1 cellular context compared by ENCODE assay signal in the genomic region with DNA sequence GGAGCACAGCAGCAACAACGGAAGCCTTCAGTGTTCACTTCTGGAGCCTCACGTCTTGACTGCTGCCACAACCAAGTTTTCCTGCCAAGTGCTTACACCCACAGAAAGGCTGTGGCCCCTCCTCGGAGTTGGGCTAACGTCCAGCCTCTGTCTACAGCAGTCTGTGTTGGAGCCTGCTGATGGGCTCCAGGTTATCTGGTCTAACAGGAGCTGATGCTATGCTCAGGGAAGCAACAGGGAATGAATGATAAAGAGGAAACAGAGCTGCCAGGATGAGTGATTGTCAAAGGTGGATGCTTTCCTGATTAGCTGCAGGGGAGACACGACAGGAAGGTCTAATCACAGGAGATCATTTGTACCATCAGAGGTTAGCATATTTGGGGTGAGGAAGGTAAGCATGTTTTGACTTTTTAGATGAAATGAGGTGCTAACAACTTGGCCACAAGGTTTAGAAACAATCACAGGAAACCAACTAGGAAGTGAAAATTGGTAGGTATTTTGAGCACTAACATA.
TF ChIP-seq lines count a peak whose summit lies in the region.

No MANE protein-coding gene starts in this region.

TF ChIP-seq in K562, 482 proteins besides CTCF, POLR2A, EP300 and RAD21:
- TF ChIP-seq CBFA2T3 (IDR thresholded peaks at IDR 0.05) (peak; percentile 88), ARID1B (IDR thresholded peaks at IDR 0.05) (peak; percentile 71), NCOR1 (IDR thresholded peaks at IDR 0.05) (peak; percentile 69; the same call in 1 of the 2 replicates), POLR2AphosphoS5 (IDR thresholded peaks at IDR 0.05; ENCODE audit: control insufficient read depth, insufficient read depth, low read depth, low read length) (0 out of 2 replicates have a peak, but pooled peaks have one; percentile 36), SMARCA5 (IDR thresholded peaks at IDR 0.05) (no peak), MEIS2 (IDR thresholded peaks at IDR 0.05; ENCODE audit: partially characterized antibody) (peak; percentile 87), TCF3 (CRISPR knock-in tag; IDR thresholded peaks at IDR 0.05) (peak; percentile 73), TRIM24 (IDR thresholded peaks at IDR 0.05) (peak; percentile 39; a peak in 2 of 4 replicates), CTBP1 (IDR thresholded peaks at IDR 0.05; ENCODE audit: borderline replicate concordance) (peak; percentile 50; the same call in 1 of the 2 replicates), TAL1 (IDR thresholded peaks at IDR 0.05) (peak; percentile 63; the same call in 1 of the 2 replicates), TEAD4 (IDR thresholded peaks at IDR 0.05; ENCODE audit: low read length) (peak; percentile 66; the same call in 1 of the 2 replicates), TEAD4 (CRISPR knock-in tag; IDR thresholded peaks at IDR 0.05; ENCODE audit: borderline replicate concordance) (no peak), CBFA2T2 (conservative IDR thresholded peaks at IDR 0.05) (peak; percentile 81), NFIC (IDR thresholded peaks at IDR 0.05) (no peak; the same call in 1 of the 2 replicates), MECOM (CRISPR knock-in tag; IDR thresholded peaks at IDR 0.05) (0 out of 2 replicates have a peak, but pooled peaks have one; percentile 10)
- TF ChIP-seq, protein P1, sequence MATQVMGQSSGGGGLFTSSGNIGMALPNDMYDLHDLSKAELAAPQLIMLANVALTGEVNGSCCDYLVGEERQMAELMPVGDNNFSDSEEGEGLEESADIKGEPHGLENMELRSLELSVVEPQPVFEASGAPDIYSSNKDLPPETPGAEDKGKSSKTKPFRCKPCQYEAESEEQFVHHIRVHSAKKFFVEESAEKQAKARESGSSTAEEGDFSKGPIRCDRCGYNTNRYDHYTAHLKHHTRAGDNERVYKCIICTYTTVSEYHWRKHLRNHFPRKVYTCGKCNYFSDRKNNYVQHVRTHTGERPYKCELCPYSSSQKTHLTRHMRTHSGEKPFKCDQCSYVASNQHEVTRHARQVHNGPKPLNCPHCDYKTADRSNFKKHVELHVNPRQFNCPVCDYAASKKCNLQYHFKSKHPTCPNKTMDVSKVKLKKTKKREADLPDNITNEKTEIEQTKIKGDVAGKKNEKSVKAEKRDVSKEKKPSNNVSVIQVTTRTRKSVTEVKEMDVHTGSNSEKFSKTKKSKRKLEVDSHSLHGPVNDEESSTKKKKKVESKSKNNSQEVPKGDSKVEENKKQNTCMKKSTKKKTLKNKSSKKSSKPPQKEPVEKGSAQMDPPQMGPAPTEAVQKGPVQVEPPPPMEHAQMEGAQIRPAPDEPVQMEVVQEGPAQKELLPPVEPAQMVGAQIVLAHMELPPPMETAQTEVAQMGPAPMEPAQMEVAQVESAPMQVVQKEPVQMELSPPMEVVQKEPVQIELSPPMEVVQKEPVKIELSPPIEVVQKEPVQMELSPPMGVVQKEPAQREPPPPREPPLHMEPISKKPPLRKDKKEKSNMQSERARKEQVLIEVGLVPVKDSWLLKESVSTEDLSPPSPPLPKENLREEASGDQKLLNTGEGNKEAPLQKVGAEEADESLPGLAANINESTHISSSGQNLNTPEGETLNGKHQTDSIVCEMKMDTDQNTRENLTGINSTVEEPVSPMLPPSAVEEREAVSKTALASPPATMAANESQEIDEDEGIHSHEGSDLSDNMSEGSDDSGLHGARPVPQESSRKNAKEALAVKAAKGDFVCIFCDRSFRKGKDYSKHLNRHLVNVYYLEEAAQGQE (CRISPR knock-in tag; IDR thresholded peaks at IDR 0.05; ENCODE audit: low read depth), result no peak
- TF ChIP-seq, protein P2, sequence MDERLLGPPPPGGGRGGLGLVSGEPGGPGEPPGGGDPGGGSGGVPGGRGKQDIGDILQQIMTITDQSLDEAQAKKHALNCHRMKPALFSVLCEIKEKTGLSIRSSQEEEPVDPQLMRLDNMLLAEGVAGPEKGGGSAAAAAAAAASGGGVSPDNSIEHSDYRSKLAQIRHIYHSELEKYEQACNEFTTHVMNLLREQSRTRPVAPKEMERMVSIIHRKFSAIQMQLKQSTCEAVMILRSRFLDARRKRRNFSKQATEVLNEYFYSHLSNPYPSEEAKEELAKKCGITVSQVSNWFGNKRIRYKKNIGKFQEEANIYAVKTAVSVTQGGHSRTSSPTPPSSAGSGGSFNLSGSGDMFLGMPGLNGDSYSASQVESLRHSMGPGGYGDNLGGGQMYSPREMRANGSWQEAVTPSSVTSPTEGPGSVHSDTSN (CRISPR knock-in tag; IDR thresholded peaks at IDR 0.05; ENCODE audit: low read depth), result no peak
- TF ChIP-seq, protein P2 (tag; conservative IDR thresholded peaks at IDR 0.05; ENCODE audit: low read depth), result 0 out of 2 replicates have a peak, but pooled peaks have one; percentile 37
- TF ChIP-seq, protein P3, sequence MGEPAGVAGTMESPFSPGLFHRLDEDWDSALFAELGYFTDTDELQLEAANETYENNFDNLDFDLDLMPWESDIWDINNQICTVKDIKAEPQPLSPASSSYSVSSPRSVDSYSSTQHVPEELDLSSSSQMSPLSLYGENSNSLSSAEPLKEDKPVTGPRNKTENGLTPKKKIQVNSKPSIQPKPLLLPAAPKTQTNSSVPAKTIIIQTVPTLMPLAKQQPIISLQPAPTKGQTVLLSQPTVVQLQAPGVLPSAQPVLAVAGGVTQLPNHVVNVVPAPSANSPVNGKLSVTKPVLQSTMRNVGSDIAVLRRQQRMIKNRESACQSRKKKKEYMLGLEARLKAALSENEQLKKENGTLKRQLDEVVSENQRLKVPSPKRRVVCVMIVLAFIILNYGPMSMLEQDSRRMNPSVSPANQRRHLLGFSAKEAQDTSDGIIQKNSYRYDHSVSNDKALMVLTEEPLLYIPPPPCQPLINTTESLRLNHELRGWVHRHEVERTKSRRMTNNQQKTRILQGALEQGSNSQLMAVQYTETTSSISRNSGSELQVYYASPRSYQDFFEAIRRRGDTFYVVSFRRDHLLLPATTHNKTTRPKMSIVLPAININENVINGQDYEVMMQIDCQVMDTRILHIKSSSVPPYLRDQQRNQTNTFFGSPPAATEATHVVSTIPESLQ (CRISPR knock-in tag; IDR thresholded peaks at IDR 0.05), result no peak
